In genomic region chr22:35930933-35931332, GRCh38 we compare ENCODE assay signal across 8 cellular contexts.
A peak's percentile ranks its signal among the peaks of the same experiment; 100 is the strongest.
DNase-seq lines count a peak whose midpoint lies in the region; ATAC-seq and TF ChIP-seq lines count a peak whose summit lies in the region.

No MANE protein-coding gene starts in this region.

- H3K27me3 ChIP-seq in right lobe of liver = no peaks in the 10 kb centered on the region

- intact Hi-C loops in right lobe of liver (cut with DNase I) = loop anchor here in 1 of 2 donors (10.0 kb wide), 2 partner anchors 134 to 194 kb away; no protein-coding TSS in a partner anchor

- TF ChIP-seq CTCF in GM12872 (IDR thresholded peaks at IDR 0.05; ENCODE audit: insufficient read depth, low read depth, low read length) = peak; percentile 51
- TF ChIP-seq CTCF in cardiac fibroblast (IDR thresholded peaks at IDR 0.05; ENCODE audit: low read depth, low read length) = peak; percentile 70
- peak; percentile 68 to 89 (median 70) for TF ChIP-seq CTCF in right lobe of liver (IDR thresholded peaks at IDR 0.05)

- TF ChIP-seq POLR2A in right lobe of liver (IDR thresholded peaks at IDR 0.05) = no peak

- no peak overlapping the region for H3K27ac ChIP-seq in right lobe of liver

- peak; percentile 94 to 99 (median 98) for ATAC-seq in right lobe of liver
- no peak for ATAC-seq in HG02938 (IDR thresholded peaks at IDR 0.05; ENCODE audit: unreplicated experiment)

- H3K36me3 ChIP-seq in right lobe of liver = no peaks in the 10 kb centered on the region

- no peaks in the 10 kb centered on the region for H3K9me3 ChIP-seq in right lobe of liver

- H3K4me1 ChIP-seq in right lobe of liver = peaks cover 0 to 14% (median 0%) of the 10 kb centered on the region in 4 donors

- no peak overlapping the region for H3K4me3 ChIP-seq in cardiac fibroblast (replicated peaks in 1 of 2; ENCODE audit: low read depth in 2 of 2, low read length in 2 of 2)
- H3K4me3 ChIP-seq in right lobe of liver = no peak overlapping the region

- DNase-seq in A172 (ENCODE audit: low spot score) (peak; percentile 52), NCI-H69 (lab: John Stamatoyannopoulos, UW) (peak; percentile 80), cardiac fibroblast (ENCODE audit: low read depth in 2 of 2) (peak; percentile 86 to 90), right lobe of liver (no peak)
- no peak for DNase-seq in stimulated activated CD4-positive, alpha-beta T cell treated with anti-CD3 and anti-CD28 coated beads, Interleukin-2, amount 100 ng/mL, for 48 hours
- no peak for DNase-seq in activated CD4-positive, CD25-positive, alpha-beta regulatory T cell treated with anti-CD3 and anti-CD28 coated beads, Interleukin-2, amount 50 U/mL, for 72 hours

Comparison
In these comparisons a context has a peak if more than half of its experiments do, and no peak if none do; other contexts are left out.
1. DNase-seq: peak in A172 (single experiment), NCI-H69 (single experiment) and cardiac fibroblast (2 of 2); none in right lobe of liver (0 of 3), stimulated activated CD4-positive, alpha-beta T cell treated with anti-CD3 and anti-CD28 coated beads, Interleukin-2, amount 100 ng/mL, for 48 hours (0 of 2) and activated CD4-positive, CD25-positive, alpha-beta regulatory T cell treated with anti-CD3 and anti-CD28 coated beads, Interleukin-2, amount 50 U/mL, for 72 hours (single experiment).
2. Peak in every context shown above with its lines, with median percentiles within 50 percentile points of each other: CTCF ChIP-seq.